Comparison of ENCODE assay signal across 2 cellular contexts in the genomic region with DNA sequence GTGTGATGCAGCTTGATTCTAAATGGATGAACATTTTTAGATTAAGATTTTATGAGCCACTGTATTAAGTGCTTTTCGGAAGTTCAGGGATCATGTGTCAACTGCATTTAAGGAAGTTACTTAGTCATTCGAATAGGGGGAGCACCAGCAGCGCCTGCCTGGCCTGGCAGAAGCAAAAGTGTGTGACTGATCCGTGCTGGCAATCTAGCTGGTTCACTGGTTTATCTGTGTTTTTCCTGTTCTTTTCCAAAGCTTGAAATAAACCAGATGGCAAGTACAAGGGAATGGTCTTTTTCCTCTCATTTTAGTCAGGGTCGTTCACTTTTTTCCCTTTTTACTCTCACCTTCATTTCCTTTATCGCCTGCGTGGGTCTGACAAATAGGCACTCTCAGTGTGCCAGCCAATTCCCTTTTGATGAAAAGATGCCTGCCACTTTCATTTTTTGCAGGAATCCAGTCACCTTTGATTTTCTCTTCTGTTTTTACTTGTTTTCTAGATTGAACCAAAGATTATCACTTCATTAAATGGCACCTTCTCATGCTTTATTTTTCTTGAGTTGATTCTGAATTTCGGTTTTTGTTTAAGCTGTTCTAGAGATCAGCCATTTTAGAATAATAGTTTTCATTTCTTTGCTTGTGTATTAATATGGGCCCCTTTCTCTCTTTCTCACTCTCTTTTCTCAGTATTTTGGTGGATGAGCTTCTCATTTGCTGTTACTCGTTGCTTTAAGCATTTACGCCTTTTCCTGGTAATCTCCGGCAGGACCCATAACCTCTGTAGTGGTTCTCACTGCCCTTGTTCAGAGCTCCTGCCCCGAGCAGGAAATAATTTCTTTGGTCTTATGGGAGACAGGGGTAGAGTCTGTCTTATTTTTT.
A peak's percentile ranks its signal among the peaks of the same experiment; 100 is the strongest.
TF ChIP-seq lines count a peak whose summit lies in the region.

No MANE protein-coding gene starts in this region.

TF ChIP-seq in SK-N-SH treated with all-trans-retinoic acid at 6 μM for 48 hours, 23 proteins besides CTCF, POLR2A, EP300 and RAD21 (continued from another document):
- TF ChIP-seq ESRRG (CRISPR knock-in tag; IDR thresholded peaks at IDR 0.05) (no peak), GLIS3 (CRISPR knock-in tag; IDR thresholded peaks at IDR 0.05) (no peak)

TF ChIP-seq in K562, 482 proteins besides CTCF, POLR2A, EP300 and RAD21 (continued from another document and continues in another):
- TF ChIP-seq, protein P1, sequence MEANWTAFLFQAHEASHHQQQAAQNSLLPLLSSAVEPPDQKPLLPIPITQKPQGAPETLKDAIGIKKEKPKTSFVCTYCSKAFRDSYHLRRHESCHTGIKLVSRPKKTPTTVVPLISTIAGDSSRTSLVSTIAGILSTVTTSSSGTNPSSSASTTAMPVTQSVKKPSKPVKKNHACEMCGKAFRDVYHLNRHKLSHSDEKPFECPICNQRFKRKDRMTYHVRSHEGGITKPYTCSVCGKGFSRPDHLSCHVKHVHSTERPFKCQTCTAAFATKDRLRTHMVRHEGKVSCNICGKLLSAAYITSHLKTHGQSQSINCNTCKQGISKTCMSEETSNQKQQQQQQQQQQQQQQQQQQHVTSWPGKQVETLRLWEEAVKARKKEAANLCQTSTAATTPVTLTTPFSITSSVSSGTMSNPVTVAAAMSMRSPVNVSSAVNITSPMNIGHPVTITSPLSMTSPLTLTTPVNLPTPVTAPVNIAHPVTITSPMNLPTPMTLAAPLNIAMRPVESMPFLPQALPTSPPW (CRISPR knock-in tag; IDR thresholded peaks at IDR 0.05), result peak; percentile 53
- TF ChIP-seq, protein P2, sequence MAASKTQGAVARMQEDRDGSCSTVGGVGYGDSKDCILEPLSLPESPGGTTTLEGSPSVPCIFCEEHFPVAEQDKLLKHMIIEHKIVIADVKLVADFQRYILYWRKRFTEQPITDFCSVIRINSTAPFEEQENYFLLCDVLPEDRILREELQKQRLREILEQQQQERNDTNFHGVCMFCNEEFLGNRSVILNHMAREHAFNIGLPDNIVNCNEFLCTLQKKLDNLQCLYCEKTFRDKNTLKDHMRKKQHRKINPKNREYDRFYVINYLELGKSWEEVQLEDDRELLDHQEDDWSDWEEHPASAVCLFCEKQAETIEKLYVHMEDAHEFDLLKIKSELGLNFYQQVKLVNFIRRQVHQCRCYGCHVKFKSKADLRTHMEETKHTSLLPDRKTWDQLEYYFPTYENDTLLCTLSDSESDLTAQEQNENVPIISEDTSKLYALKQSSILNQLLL (CRISPR knock-in tag; IDR thresholded peaks at IDR 0.05; ENCODE audit: borderline replicate concordance), result no peak
- TF ChIP-seq ETV1 (tag; conservative IDR thresholded peaks at IDR 0.05; ENCODE audit: low read depth), result 0 out of 2 replicates have a peak, but pooled peaks have one; percentile 28
- TF ChIP-seq SMARCC2 (IDR thresholded peaks at IDR 0.05; ENCODE audit: low read depth), result 0 out of 2 replicates have a peak, but pooled peaks have one; percentile 37
- 0 out of 2 replicates have a peak, but pooled peaks have one; percentile 48 for TF ChIP-seq HNRNPL (IDR thresholded peaks at IDR 0.05; ENCODE audit: low read depth, low read length)
- 0 out of 2 replicates have a peak, but pooled peaks have one; percentile 7 for TF ChIP-seq TAL1 (IDR thresholded peaks at IDR 0.05)
- no peak for TF ChIP-seq TGIF2 (CRISPR knock-in tag; IDR thresholded peaks at IDR 0.05)
- TF ChIP-seq YY1 (IDR thresholded peaks at IDR 0.05; ENCODE audit: borderline replicate concordance in 1 of 3, control insufficient read depth in 1 of 3, extremely low read depth in 1 of 3, insufficient read depth in 3 of 3, insufficient read length in 1 of 3, insufficient replicate concordance in 2 of 3, low read depth in 1 of 3, low read length in 2 of 3), result no peak
- peak; percentile 35; the same call in 1 of the 2 replicates for TF ChIP-seq MYC (IDR thresholded peaks at IDR 0.05; ENCODE audit: low read depth, low read length)
- TF ChIP-seq MYC (CRISPR knock-in tag; IDR thresholded peaks at IDR 0.05; ENCODE audit: borderline replicate concordance, low read depth), result no peak
- TF ChIP-seq RBM39 (optimal IDR thresholded peaks at IDR 0.05; ENCODE audit: low read depth, low read length), result no peak
- TF ChIP-seq ZNF780A (CRISPR knock-in tag; IDR thresholded peaks at IDR 0.05), result no peak
- peak; percentile 22 for TF ChIP-seq BRD9 (IDR thresholded peaks at IDR 0.05; ENCODE audit: low read depth, partially characterized antibody)
- TF ChIP-seq NR2C1 (IDR thresholded peaks at IDR 0.05), result no peak
- TF ChIP-seq NR2C1 (tag; IDR thresholded peaks at IDR 0.05), result peak; percentile 41; the same call in 1 of the 2 replicates
- TF ChIP-seq, protein P3, sequence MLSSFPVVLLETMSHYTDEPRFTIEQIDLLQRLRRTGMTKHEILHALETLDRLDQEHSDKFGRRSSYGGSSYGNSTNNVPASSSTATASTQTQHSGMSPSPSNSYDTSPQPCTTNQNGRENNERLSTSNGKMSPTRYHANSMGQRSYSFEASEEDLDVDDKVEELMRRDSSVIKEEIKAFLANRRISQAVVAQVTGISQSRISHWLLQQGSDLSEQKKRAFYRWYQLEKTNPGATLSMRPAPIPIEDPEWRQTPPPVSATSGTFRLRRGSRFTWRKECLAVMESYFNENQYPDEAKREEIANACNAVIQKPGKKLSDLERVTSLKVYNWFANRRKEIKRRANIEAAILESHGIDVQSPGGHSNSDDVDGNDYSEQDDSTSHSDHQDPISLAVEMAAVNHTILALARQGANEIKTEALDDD (IDR thresholded peaks at IDR 0.05), result peak; percentile 86
- no peak for TF ChIP-seq SREBF2 (CRISPR knock-in tag; IDR thresholded peaks at IDR 0.05)
- 0 out of 2 replicates have a peak, but pooled peaks have one; percentile 59 for TF ChIP-seq ZNF766 (CRISPR knock-in tag; conservative IDR thresholded peaks at IDR 0.05)
- TF ChIP-seq CAMTA2 (CRISPR knock-in tag; conservative IDR thresholded peaks at IDR 0.05), result no peak
- no peak for TF ChIP-seq MEF2A (IDR thresholded peaks at IDR 0.05; ENCODE audit: control insufficient read depth, low read depth, low read length)
- no peak for TF ChIP-seq SIN3B (IDR thresholded peaks at IDR 0.05; ENCODE audit: low read depth)
- TF ChIP-seq LEF1 (IDR thresholded peaks at IDR 0.05), result peak; percentile 46; the same call in 1 of the 2 replicates
- TF ChIP-seq, protein P4, sequence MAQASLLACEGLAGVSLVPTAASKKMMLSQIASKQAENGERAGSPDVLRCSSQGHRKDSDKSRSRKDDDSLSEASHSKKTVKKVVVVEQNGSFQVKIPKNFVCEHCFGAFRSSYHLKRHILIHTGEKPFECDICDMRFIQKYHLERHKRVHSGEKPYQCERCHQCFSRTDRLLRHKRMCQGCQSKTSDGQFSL (CRISPR knock-in tag; IDR thresholded peaks at IDR 0.05), result no peak
- TF ChIP-seq, protein P4 (tag; IDR thresholded peaks at IDR 0.05), result no peak
- TF ChIP-seq GABPB2 (CRISPR knock-in tag; conservative IDR thresholded peaks at IDR 0.05), result no peak
- TF ChIP-seq, protein P5, sequence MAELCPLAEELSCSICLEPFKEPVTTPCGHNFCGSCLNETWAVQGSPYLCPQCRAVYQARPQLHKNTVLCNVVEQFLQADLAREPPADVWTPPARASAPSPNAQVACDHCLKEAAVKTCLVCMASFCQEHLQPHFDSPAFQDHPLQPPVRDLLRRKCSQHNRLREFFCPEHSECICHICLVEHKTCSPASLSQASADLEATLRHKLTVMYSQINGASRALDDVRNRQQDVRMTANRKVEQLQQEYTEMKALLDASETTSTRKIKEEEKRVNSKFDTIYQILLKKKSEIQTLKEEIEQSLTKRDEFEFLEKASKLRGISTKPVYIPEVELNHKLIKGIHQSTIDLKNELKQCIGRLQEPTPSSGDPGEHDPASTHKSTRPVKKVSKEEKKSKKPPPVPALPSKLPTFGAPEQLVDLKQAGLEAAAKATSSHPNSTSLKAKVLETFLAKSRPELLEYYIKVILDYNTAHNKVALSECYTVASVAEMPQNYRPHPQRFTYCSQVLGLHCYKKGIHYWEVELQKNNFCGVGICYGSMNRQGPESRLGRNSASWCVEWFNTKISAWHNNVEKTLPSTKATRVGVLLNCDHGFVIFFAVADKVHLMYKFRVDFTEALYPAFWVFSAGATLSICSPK (IDR thresholded peaks at IDR 0.05; ENCODE audit: borderline replicate concordance), result no peak
- no peak for TF ChIP-seq TAF9B (IDR thresholded peaks at IDR 0.05; ENCODE audit: partially characterized antibody)
- peak; percentile 49; the same call in 1 of the 2 replicates for TF ChIP-seq SMARCA4 (IDR thresholded peaks at IDR 0.05)
- TF ChIP-seq ZNF263 (CRISPR knock-in tag; IDR thresholded peaks at IDR 0.05; ENCODE audit: borderline replicate concordance), result peak; percentile 77
- TF ChIP-seq RFX5 (IDR thresholded peaks at IDR 0.05; ENCODE audit: low read depth, low read length), result no peak
- no peak for TF ChIP-seq FUS (optimal IDR thresholded peaks at IDR 0.05; ENCODE audit: low read depth, low read length)
- TF ChIP-seq ARID1B (IDR thresholded peaks at IDR 0.05), result peak; percentile 34; the same call in 1 of the 2 replicates
- TF ChIP-seq NBN (IDR thresholded peaks at IDR 0.05; ENCODE audit: low read depth), result 0 out of 2 replicates have a peak, but pooled peaks have one; percentile 18
- TF ChIP-seq ZSCAN29 (IDR thresholded peaks at IDR 0.05), result no peak
- TF ChIP-seq, protein P6, sequence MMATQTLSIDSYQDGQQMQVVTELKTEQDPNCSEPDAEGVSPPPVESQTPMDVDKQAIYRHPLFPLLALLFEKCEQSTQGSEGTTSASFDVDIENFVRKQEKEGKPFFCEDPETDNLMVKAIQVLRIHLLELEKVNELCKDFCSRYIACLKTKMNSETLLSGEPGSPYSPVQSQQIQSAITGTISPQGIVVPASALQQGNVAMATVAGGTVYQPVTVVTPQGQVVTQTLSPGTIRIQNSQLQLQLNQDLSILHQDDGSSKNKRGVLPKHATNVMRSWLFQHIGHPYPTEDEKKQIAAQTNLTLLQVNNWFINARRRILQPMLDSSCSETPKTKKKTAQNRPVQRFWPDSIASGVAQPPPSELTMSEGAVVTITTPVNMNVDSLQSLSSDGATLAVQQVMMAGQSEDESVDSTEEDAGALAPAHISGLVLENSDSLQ (IDR thresholded peaks at IDR 0.05), result no peak; the same call in 1 of the 2 replicates
- no peak for TF ChIP-seq STAT5A (IDR thresholded peaks at IDR 0.05; ENCODE audit: borderline replicate concordance, low read length)
- TF ChIP-seq PHF20 (IDR thresholded peaks at IDR 0.05; ENCODE audit: partially characterized antibody), result no peak
- TF ChIP-seq, protein P7, sequence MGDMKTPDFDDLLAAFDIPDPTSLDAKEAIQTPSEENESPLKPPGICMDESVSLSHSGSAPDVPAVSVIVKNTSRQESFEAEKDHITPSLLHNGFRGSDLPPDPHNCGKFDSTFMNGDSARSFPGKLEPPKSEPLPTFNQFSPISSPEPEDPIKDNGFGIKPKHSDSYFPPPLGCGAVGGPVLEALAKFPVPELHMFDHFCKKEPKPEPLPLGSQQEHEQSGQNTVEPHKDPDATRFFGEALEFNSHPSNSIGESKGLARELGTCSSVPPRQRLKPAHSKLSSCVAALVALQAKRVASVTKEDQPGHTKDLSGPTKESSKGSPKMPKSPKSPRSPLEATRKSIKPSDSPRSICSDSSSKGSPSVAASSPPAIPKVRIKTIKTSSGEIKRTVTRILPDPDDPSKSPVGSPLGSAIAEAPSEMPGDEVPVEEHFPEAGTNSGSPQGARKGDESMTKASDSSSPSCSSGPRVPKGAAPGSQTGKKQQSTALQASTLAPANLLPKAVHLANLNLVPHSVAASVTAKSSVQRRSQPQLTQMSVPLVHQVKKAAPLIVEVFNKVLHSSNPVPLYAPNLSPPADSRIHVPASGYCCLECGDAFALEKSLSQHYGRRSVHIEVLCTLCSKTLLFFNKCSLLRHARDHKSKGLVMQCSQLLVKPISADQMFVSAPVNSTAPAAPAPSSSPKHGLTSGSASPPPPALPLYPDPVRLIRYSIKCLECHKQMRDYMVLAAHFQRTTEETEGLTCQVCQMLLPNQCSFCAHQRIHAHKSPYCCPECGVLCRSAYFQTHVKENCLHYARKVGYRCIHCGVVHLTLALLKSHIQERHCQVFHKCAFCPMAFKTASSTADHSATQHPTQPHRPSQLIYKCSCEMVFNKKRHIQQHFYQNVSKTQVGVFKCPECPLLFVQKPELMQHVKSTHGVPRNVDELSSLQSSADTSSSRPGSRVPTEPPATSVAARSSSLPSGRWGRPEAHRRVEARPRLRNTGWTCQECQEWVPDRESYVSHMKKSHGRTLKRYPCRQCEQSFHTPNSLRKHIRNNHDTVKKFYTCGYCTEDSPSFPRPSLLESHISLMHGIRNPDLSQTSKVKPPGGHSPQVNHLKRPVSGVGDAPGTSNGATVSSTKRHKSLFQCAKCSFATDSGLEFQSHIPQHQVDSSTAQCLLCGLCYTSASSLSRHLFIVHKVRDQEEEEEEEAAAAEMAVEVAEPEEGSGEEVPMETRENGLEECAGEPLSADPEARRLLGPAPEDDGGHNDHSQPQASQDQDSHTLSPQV (IDR thresholded peaks at IDR 0.05), result peak; percentile 73
- TF ChIP-seq, protein P8, sequence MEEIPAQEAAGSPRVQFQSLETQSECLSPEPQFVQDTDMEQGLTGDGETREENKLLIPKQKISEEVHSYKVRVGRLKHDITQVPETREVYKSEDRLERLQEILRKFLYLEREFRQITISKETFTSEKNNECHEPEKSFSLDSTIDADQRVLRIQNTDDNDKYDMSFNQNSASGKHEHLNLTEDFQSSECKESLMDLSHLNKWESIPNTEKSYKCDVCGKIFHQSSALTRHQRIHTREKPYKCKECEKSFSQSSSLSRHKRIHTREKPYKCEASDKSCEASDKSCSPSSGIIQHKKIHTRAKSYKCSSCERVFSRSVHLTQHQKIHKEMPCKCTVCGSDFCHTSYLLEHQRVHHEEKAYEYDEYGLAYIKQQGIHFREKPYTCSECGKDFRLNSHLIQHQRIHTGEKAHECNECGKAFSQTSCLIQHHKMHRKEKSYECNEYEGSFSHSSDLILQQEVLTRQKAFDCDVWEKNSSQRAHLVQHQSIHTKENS (CRISPR knock-in tag; IDR thresholded peaks at IDR 0.05), result no peak
- TF ChIP-seq HMG20B (CRISPR knock-in tag; IDR thresholded peaks at IDR 0.05), result no peak
- no peak for TF ChIP-seq ZNF23 (CRISPR knock-in tag; IDR thresholded peaks at IDR 0.05)
- TF ChIP-seq, protein P9, sequence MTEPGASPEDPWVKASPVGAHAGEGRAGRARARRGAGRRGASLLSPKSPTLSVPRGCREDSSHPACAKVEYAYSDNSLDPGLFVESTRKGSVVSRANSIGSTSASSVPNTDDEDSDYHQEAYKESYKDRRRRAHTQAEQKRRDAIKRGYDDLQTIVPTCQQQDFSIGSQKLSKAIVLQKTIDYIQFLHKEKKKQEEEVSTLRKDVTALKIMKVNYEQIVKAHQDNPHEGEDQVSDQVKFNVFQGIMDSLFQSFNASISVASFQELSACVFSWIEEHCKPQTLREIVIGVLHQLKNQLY (CRISPR knock-in tag; conservative IDR thresholded peaks at IDR 0.05), result no peak
- TF ChIP-seq KDM5B (IDR thresholded peaks at IDR 0.05; ENCODE audit: insufficient replicate concordance, low read depth, low read length), result peak; percentile 49
